32 cellular contexts compared by ENCODE assay signal in genomic region chr12:115571027-115571426, GRCh38.
"Had no signal": no experiment of that assay in that cellular context is flagged by ENCODE, and none has a peak within 500 bp of the region (broad histone marks: within the 10 kb centered on the region; RNA-seq: fewer than 3 reads in every experiment).

No MANE protein-coding gene starts in this region.

- H3K9me3 ChIP-seq: ascending aorta, esophagus muscularis mucosa, gastrocnemius medialis, heart left ventricle had no signal

- H3K36me3 ChIP-seq: ascending aorta, brain microvascular endothelial cell, esophagus muscularis mucosa, gastrocnemius medialis, heart left ventricle had no signal

- H3K4me3 ChIP-seq: ascending aorta, coronary artery, gastrocnemius medialis, heart left ventricle had no signal

- H3K4me1 ChIP-seq: ascending aorta, esophagus muscularis mucosa, foreskin keratinocyte, gastrocnemius medialis, heart left ventricle had no signal

- H3K4me1 Mint-ChIP-seq: activated naive CD4-positive, alpha-beta T cell treated with anti-CD3 and anti-CD28 coated beads, Interleukin-2, amount 10 ng/mL, durations not matched to agents 7 days and 5 days; activated naive CD8-positive, alpha-beta T cell treated with anti-CD3 and anti-CD28 coated beads, Interleukin-2, amount 10 ng/mL, durations not matched to agents 7 days and 5 days; central memory CD8-positive, alpha-beta T cell; T-cell had no signal

- ATAC-seq: activated naive CD4-positive, alpha-beta T cell treated with anti-CD3 and anti-CD28 coated beads, Interleukin-2, amount 50 U/mL, for 72 hours; activated T-cell treated with anti-CD3 and anti-CD28 coated beads, Interleukin-2, amount 50 U/mL, for 72 hours; gastrocnemius medialis; heart left ventricle; T-cell had no signal

- H3K27ac ChIP-seq: ascending aorta, brain microvascular endothelial cell, coronary artery, dorsolateral prefrontal cortex, esophagus muscularis mucosa, foreskin keratinocyte, gastrocnemius medialis, heart left ventricle, VCaP had no signal

- H3K27me3 Mint-ChIP-seq: activated naive CD4-positive, alpha-beta T cell treated with anti-CD3 and anti-CD28 coated beads, Interleukin-2, amount 10 ng/mL, durations not matched to agents 7 days and 5 days; activated naive CD8-positive, alpha-beta T cell treated with anti-CD3 and anti-CD28 coated beads, Interleukin-2, amount 10 ng/mL, durations not matched to agents 7 days and 5 days; activated T-cell treated with anti-CD3 and anti-CD28 coated beads, Interleukin-2, amount 50 U/mL, for 24 hours; central memory CD8-positive, alpha-beta T cell; T-cell had no signal

- DNase-seq: activated CD4-positive, alpha-beta T cell treated with anti-CD3 and anti-CD28 coated beads for 48 hours; activated CD4-positive, alpha-beta T cell treated with anti-CD3 and anti-CD28 coated beads, Interleukin-2, amount 50 U/mL, for 1 hour; activated CD4-positive, alpha-beta T cell treated with anti-CD3 and anti-CD28 coated beads, Interleukin-2, amount 50 U/mL, for 48 hours; activated CD8-positive, alpha-beta memory T cell treated with anti-CD3 and anti-CD28 coated beads, Interleukin-2, amount 50 U/mL, for 48 hours; activated gamma-delta T cell; activated naive CD4-positive, alpha-beta T cell; activated naive CD4-positive, alpha-beta T cell treated with anti-CD3 and anti-CD28 coated beads, Interleukin-2, amount 10 ng/mL, durations not matched to agents 7 days and 5 days; activated naive CD8-positive, alpha-beta T cell treated with anti-CD3 and anti-CD28 coated beads, Interleukin-2, amount 10 ng/mL, durations not matched to agents 7 days and 5 days; activated T-cell treated with anti-CD3 and anti-CD28 coated beads for 4 hours; activated T-cell treated with anti-CD3 and anti-CD28 coated beads, Interleukin-2, amount 50 U/mL, for 24 hours; activated T-cell treated with anti-CD3 and anti-CD28 coated beads, Interleukin-2, amount 50 U/mL, for 72 hours; effector memory CD4-positive, alpha-beta T cell; endodermal cell; erythroblast; gastrocnemius medialis; heart left ventricle; T-cell; T-helper 9 cell had no signal

- H3K9me3 Mint-ChIP-seq: activated T-cell treated with anti-CD3 and anti-CD28 coated beads, Interleukin-2, amount 50 U/mL, for 24 hours; dendritic cell treated with granulocyte-macrophage colony-stimulating factor and Interleukin-4, amounts not matched to agents 40 ng/mL and 50 ng/mL, for 4 days had no signal

- H3K27ac Mint-ChIP-seq: activated naive CD4-positive, alpha-beta T cell treated with anti-CD3 and anti-CD28 coated beads, Interleukin-2, amount 10 ng/mL, durations not matched to agents 7 days and 5 days; activated naive CD4-positive, alpha-beta T cell treated with anti-CD3 and anti-CD28 coated beads, Interleukin-2, amount 50 U/mL, for 72 hours; activated naive CD8-positive, alpha-beta T cell treated with anti-CD3 and anti-CD28 coated beads, Interleukin-2, amount 10 ng/mL, durations not matched to agents 7 days and 5 days; activated T-cell treated with anti-CD3 and anti-CD28 coated beads, Interleukin-2, amount 50 U/mL, for 24 hours; activated T-cell treated with anti-CD3 and anti-CD28 coated beads, Interleukin-2, amount 50 U/mL, for 72 hours; dendritic cell treated with granulocyte-macrophage colony-stimulating factor and Interleukin-4, amounts not matched to agents 40 ng/mL and 50 ng/mL, for 4 days; endodermal cell; T-cell; T-helper 1 cell treated with Interleukin-12 subunit alpha and Interleukin-12 subunit beta and Interleukin-4 antibody, amounts not matched to agents 30 μg/mL and 1 μg/mL, for 36 hours; WTC11 had no signal

- H3K27me3 ChIP-seq: ascending aorta, brain microvascular endothelial cell, foreskin keratinocyte, gastrocnemius medialis had no signal

- H3K36me3 Mint-ChIP-seq: activated naive CD4-positive, alpha-beta T cell treated with anti-CD3 and anti-CD28 coated beads, Interleukin-2, amount 10 ng/mL, durations not matched to agents 7 days and 5 days; activated naive CD4-positive, alpha-beta T cell treated with anti-CD3 and anti-CD28 coated beads, Interleukin-2, amount 50 U/mL, for 72 hours; activated naive CD8-positive, alpha-beta T cell treated with anti-CD3 and anti-CD28 coated beads, Interleukin-2, amount 10 ng/mL, durations not matched to agents 7 days and 5 days; T-cell; WTC11 had no signal

- FAIRE-seq: bronchial epithelial cell, TTC549 had no signal

- H3K4me3 Mint-ChIP-seq: activated naive CD4-positive, alpha-beta T cell treated with anti-CD3 and anti-CD28 coated beads, Interleukin-2, amount 10 ng/mL, durations not matched to agents 7 days and 5 days; activated naive CD8-positive, alpha-beta T cell treated with anti-CD3 and anti-CD28 coated beads, Interleukin-2, amount 10 ng/mL, durations not matched to agents 7 days and 5 days; activated T-cell treated with anti-CD3 and anti-CD28 coated beads, Interleukin-2, amount 50 U/mL, for 24 hours; activated T-cell treated with anti-CD3 and anti-CD28 coated beads, Interleukin-2, amount 50 U/mL, for 72 hours; central memory CD8-positive, alpha-beta T cell; dendritic cell treated with granulocyte-macrophage colony-stimulating factor and Interleukin-4, amounts not matched to agents 40 ng/mL and 50 ng/mL, for 4 days; endodermal cell; T-cell; T-helper 1 cell treated with Interleukin-12 subunit alpha and Interleukin-12 subunit beta and Interleukin-4 antibody, amounts not matched to agents 30 μg/mL and 1 μg/mL, for 36 hours; WTC11 had no signal
